9 cellular contexts compared by ENCODE assay signal in the genomic region with DNA sequence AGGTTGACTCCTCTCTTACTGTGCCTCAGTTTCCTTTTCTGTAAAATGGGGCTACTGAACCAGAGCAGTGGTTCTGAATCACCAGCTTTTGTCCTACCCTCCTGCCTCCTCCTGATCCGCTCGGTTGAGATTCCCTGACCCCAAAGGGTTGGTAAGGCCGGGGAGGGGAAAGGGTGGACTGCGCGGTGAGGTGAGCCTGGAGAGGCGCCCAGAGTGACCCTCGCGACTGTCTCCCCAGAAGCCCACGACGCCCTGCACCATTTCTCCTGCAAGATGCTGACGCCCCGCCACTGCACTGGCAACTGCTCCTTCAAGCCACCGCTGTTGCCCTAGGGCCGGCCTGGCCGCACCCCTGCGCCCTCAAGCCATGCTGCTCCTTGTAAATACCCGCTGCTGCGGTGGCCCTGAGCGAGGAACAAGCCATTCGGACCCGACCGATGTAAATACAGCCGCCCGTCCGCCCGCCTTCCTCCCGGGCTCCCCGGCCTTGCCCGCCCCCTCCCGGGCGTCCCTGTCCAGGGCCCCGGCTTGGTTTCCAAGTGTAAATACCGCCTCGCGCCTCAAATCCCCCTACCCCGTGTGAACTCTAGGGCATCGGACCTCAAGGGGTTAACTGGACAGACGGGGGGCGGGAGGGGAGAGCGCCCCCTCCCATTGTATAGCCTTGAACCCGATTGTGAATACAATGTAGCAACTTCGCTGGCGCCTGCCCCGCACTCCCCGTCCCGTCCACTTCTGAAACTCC. TPM values are rescaled to one million over a fixed set of nuclear protein-coding genes. Genes with fewer than 3 reads are reported as not detected.
DNase-seq lines count a peak whose midpoint lies in the region; ATAC-seq and TF ChIP-seq lines count a peak whose summit lies in the region.
"Had no signal": no experiment of that assay in that cellular context is flagged by ENCODE, and none has a peak within 500 bp of the region (broad histone marks: within the 10 kb centered on the region; RNA-seq: fewer than 3 reads in every experiment).

No MANE protein-coding gene starts in this region.

- ATAC-seq in activated T-cell treated with anti-CD3 and anti-CD28 coated beads, Interleukin-2, amount 50 U/mL, for 4 hours: peak in 1 of 2 donors; percentile 29
- peak in 3 of 4 donors; percentile 13 to 37 (median 30) for ATAC-seq in heart left ventricle
- ATAC-seq in gastrocnemius medialis: no peak
- no peak for ATAC-seq in GM18867 (IDR thresholded peaks at IDR 0.05; ENCODE audit: unreplicated experiment)

- intact Hi-C loops in heart left ventricle (cut with DNase I): loop anchor here in 9 of 10 donors (2.0 to 10.0 kb wide), 7 partner anchors 289 to 889 kb away; partner anchors contain the start of genes MAP2K5 (in 2 of the 9) and C15orf61 (in 1 of the 9)
- intact Hi-C loops in gastrocnemius medialis (cut with DNase I; ENCODE audit: low total_unique reads): loop anchor here (1.0 kb wide), 1 partner anchor 376 kb away; no protein-coding TSS in a partner anchor

- H3K27me3 ChIP-seq in CD8-positive, alpha-beta memory T cell (ENCODE audit: insufficient read depth, low read length, poor library complexity, severe bottlenecking): peaks cover 54% of the 10 kb centered on the region
- H3K27me3 ChIP-seq in heart left ventricle: peaks cover 52 to 76% (median 74%) of the 10 kb centered on the region in 9 donors
- H3K27me3 ChIP-seq in gastrocnemius medialis: peaks cover 47 to 63% (median 63%) of the 10 kb centered on the region in 3 donors

- WGBS in heart left ventricle, 4 donors: 2 to 3% (median 3%) methylated on average over 21 to 46 of the region's 46 CpGs

- no peaks in the 10 kb centered on the region for H3K9me3 Mint-ChIP-seq in CD8-positive, alpha-beta memory T cell
- H3K9me3 Mint-ChIP-seq in IgD-negative memory B cell: peaks cover 0 to 3% (median 0%) of the 10 kb centered on the region in 3 donors
- no peaks in the 10 kb centered on the region for H3K9me3 Mint-ChIP-seq in activated T-cell treated with anti-CD3 and anti-CD28 coated beads, Interleukin-2, amount 50 U/mL, for 4 hours

- H3K36me3 ChIP-seq in CD8-positive, alpha-beta memory T cell (ENCODE audit: insufficient read depth, low read length): no peaks in the 10 kb centered on the region
- no peaks in the 10 kb centered on the region for H3K36me3 ChIP-seq in heart left ventricle
- no peaks in the 10 kb centered on the region for H3K36me3 ChIP-seq in gastrocnemius medialis

- peak overlapping the region; percentile 35 to 93 (median 87) for H3K4me3 Mint-ChIP-seq in CD8-positive, alpha-beta memory T cell
- peak overlapping the region; percentile 73 to 91 (median 85) for H3K4me3 Mint-ChIP-seq in IgD-negative memory B cell
- peak overlapping the region; percentile 76 for H3K4me3 Mint-ChIP-seq in activated T-cell treated with anti-CD3 and anti-CD28 coated beads, Interleukin-2, amount 50 U/mL, for 4 hours

- peak overlapping the region in 3 of 8 donors; percentile 2 to 81 (median 7) for H3K27ac Mint-ChIP-seq in CD8-positive, alpha-beta memory T cell
- H3K27ac Mint-ChIP-seq in IgD-negative memory B cell: peak overlapping the region; percentile 49 to 98 (median 87)

- POLR2A ChIA-PET in CD8-positive, alpha-beta memory T cell (lab: Charles Lee): no interaction called here
- POLR2A ChIA-PET in HEK293T (lab: Yijun Ruan, JAX): no interaction called here

- CTCF ChIA-PET in CD8-positive, alpha-beta memory T cell (lab: Charles Lee): interaction anchor here (1.9 kb wide), 1 partner anchor 50 kb away, joined by 4 read pairs; no protein-coding TSS in a partner anchor
- CTCF ChIA-PET in HEK293T (lab: Yijun Ruan, JAX): no interaction called here

- H3K27me3 Mint-ChIP-seq in CD8-positive, alpha-beta memory T cell: peaks cover 58 to 68% of the 10 kb centered on the region in 2 donors
- peaks cover 54% of the 10 kb centered on the region for H3K27me3 Mint-ChIP-seq in IgD-negative memory B cell
- peaks cover 67% of the 10 kb centered on the region for H3K27me3 Mint-ChIP-seq in activated T-cell treated with anti-CD3 and anti-CD28 coated beads, Interleukin-2, amount 50 U/mL, for 4 hours (ENCODE audit: low read depth)

- H3K27ac ChIP-seq in CD8-positive, alpha-beta memory T cell (ENCODE audit: low read depth, low read length): no peak overlapping the region
- no peak overlapping the region for H3K27ac ChIP-seq in heart left ventricle
- no peak overlapping the region for H3K27ac ChIP-seq in gastrocnemius medialis

- H3K4me1 Mint-ChIP-seq in CD8-positive, alpha-beta memory T cell: peaks cover 41 to 70% (median 56%) of the 10 kb centered on the region in 3 donors
- peaks cover 15 to 41% (median 23%) of the 10 kb centered on the region in 3 donors for H3K4me1 Mint-ChIP-seq in IgD-negative memory B cell
- H3K4me1 Mint-ChIP-seq in activated T-cell treated with anti-CD3 and anti-CD28 coated beads, Interleukin-2, amount 50 U/mL, for 4 hours (ENCODE audit: low read depth): peaks cover 44% of the 10 kb centered on the region

- H3K4me1 ChIP-seq in CD8-positive, alpha-beta memory T cell (ENCODE audit: insufficient read depth, low read length): peaks cover 43% of the 10 kb centered on the region
- H3K4me1 ChIP-seq in heart left ventricle: peaks cover 2 to 61% (median 48%) of the 10 kb centered on the region in 12 donors
- H3K4me1 ChIP-seq in gastrocnemius medialis: peaks cover 10 to 32% of the 10 kb centered on the region in 2 donors

- in situ Hi-C loops in gastrocnemius medialis (cut with MboI; ENCODE audit: low sequenced_read_pairs in 4 of 4): loop anchor here (10.0 to 25.0 kb wide), 4 partner anchors 296 to 896 kb away; partner anchors contain the start of gene MAP2K5 (in 1 of the 4)

- TF ChIP-seq POLR2A in heart left ventricle (IDR thresholded peaks at IDR 0.05) (no peak), gastrocnemius medialis (IDR thresholded peaks at IDR 0.05) (no peak)

- no peaks in the 10 kb centered on the region for H3K36me3 Mint-ChIP-seq in CD8-positive, alpha-beta memory T cell
- no peaks in the 10 kb centered on the region for H3K36me3 Mint-ChIP-seq in IgD-negative memory B cell
- H3K36me3 Mint-ChIP-seq in activated T-cell treated with anti-CD3 and anti-CD28 coated beads, Interleukin-2, amount 50 U/mL, for 4 hours (ENCODE audit: insufficient read depth): no peaks in the 10 kb centered on the region

- no peaks in the 10 kb centered on the region for H3K9me3 ChIP-seq in CD8-positive, alpha-beta memory T cell (ENCODE audit: low read length)
- H3K9me3 ChIP-seq in heart left ventricle: no peaks in the 10 kb centered on the region
- no peaks in the 10 kb centered on the region for H3K9me3 ChIP-seq in gastrocnemius medialis

- TF ChIP-seq CTCF in heart left ventricle (IDR thresholded peaks at IDR 0.05) (peak; percentile 16 to 59 (median 44)), gastrocnemius medialis (IDR thresholded peaks at IDR 0.05 in 4 of 5, conservative IDR thresholded peaks at IDR 0.05 in 1 of 5) (peak in 4 of 5 experiments; percentile 17 to 50 (median 31))

- peak in 1 of 5 donors; percentile 37 for DNase-seq in CD8-positive, alpha-beta memory T cell
- no peak for DNase-seq in activated T-cell treated with anti-CD3 and anti-CD28 coated beads, Interleukin-2, amount 50 U/mL, for 4 hours
- DNase-seq in heart left ventricle (peak in 1 of 5 donors; percentile 74), gastrocnemius medialis (no peak), activated gamma-delta T cell (lab: John Stamatoyannopoulos, UW) (no peak), HEK293T (ENCODE audit: extremely low spot score) (no peak)

- peak overlapping the region; percentile 25 for H3K4me3 ChIP-seq in CD8-positive, alpha-beta memory T cell (ENCODE audit: low read length)
- H3K4me3 ChIP-seq in heart left ventricle (peak overlapping the region in 10 of 12 donors; percentile 25 to 59 (median 45)), gastrocnemius medialis (peak overlapping the region; percentile 24 to 44 (median 28))

TF ChIP-seq in HEK293T, 16 proteins besides CTCF, POLR2A, EP300 and RAD21:
- no peak for TF ChIP-seq LEF1 (IDR thresholded peaks at IDR 0.05; ENCODE audit: borderline replicate concordance)
- no peak for TF ChIP-seq ZNF384 (IDR thresholded peaks at IDR 0.05)

RNA-seq across cellular contexts. Expression of gene RNU6-1, which starts 6.2 kb away (rescaled TPM):
- not detected for total RNA-seq in CD8-positive, alpha-beta memory T cell
- polyA plus RNA-seq in CD8-positive, alpha-beta memory T cell: not detected
- polyA plus RNA-seq in IgD-negative memory B cell (not detected), heart left ventricle (not detected)
- not detected for total RNA-seq in activated T-cell treated with anti-CD3 and anti-CD28 coated beads, Interleukin-2, amount 50 U/mL, for 4 hours
- total RNA-seq in heart left ventricle (not detected), gastrocnemius medialis (not detected)
- total RNA-seq: renal cortical epithelial cell had no signal

RNA-seq across cellular contexts. Expression of gene SKOR1, which starts 8.4 kb away (rescaled TPM):
- under 1 TPM; 0.15 to 0.16 TPM for total RNA-seq in CD8-positive, alpha-beta memory T cell
- 0.06 TPM for polyA plus RNA-seq in CD8-positive, alpha-beta memory T cell
- polyA plus RNA-seq in IgD-negative memory B cell (not detected), heart left ventricle (under 1 TPM; 0.23 to 0.26 TPM)
- under 1 TPM; 0.15 to 0.34 (median 0.33) TPM for total RNA-seq in activated T-cell treated with anti-CD3 and anti-CD28 coated beads, Interleukin-2, amount 50 U/mL, for 4 hours
- total RNA-seq in heart left ventricle (under 1 TPM in 7 of 9 donors, not detected in 2; 0.07 to 0.27 (median 0.18) TPM), gastrocnemius medialis (1 to 10 TPM in 1 of 4 donors, under 1 TPM in 3; 0.13 to 2.1 (median 0.25) TPM)

Comparison
In these comparisons a context has a peak if more than half of its experiments do, and no peak if none do; other contexts are left out.
1. ATAC-seq: peak in heart left ventricle (3 of 4); none in gastrocnemius medialis (0 of 2) and GM18867 (single experiment).
2. Peak in every context shown above with its lines, with median percentiles within 50 percentile points of each other: H3K4me3 ChIP-seq and H3K4me3 Mint-ChIP-seq.